Comparison of ENCODE assay signal across 13 cellular contexts in the genomic region with DNA sequence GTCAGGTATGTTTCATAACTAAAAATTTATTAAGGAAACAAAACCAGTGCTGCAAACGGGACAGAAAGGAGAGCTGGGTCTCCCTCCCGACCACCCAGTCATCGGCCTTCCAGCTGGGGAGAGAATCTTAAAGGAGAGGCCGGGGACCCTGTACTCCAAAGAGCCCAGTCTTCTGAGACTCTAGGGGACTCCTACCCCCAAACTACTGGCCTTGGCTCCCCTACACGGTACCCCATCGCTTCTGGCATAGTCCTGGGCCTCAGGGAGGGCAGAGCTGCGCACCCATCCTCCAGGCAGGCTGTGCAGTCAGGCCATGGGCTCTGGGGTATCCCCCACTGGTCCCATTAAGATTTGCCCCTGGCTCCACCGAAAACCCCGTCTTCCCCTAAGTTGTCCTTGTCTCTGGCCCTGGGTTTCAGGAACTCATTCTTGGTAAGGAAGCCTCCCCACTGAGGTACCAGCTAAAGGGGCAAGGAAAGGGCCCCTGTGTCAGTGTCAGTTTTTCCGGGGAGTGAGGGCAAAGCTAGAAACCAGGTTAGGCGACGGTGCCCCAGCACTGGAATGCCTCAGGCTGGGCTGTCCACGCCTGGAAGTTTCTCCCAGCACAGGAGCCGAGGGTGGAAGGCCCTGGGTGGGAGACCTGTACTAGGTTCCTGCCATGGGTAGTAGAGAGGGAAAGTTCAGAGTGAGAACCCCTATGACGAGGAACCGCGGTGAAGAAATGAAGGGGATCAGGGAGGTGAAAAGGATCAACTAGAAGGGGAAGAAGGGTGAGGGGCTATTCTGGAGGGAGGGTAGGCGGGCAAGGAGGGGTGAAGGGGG. TPM values are rescaled to one million over a fixed set of nuclear protein-coding genes. Genes with fewer than 3 reads are reported as not detected.
A peak's percentile ranks its signal among the peaks of the same experiment; 100 is the strongest.
DNase-seq lines count a peak whose midpoint lies in the region; ATAC-seq, FAIRE-seq and TF ChIP-seq lines count a peak whose summit lies in the region.
"Had no signal": no experiment of that assay in that cellular context is flagged by ENCODE, and none has a peak within 500 bp of the region (broad histone marks: within the 10 kb centered on the region; RNA-seq: fewer than 3 reads in every experiment).

No MANE protein-coding gene starts in this region.

- H3K9ac ChIP-seq in astrocyte (ENCODE audit: low read length), result peak overlapping the region; percentile 93
- H3K9ac ChIP-seq: SK-N-SH had no signal

- no peak overlapping the region for H3K27ac Mint-ChIP-seq in activated CD4-positive, alpha-beta T cell treated with anti-CD3 and anti-CD28 coated beads, Interleukin-2, amount 10 ng/mL, durations not matched to agents 7 days and 5 days
- H3K27ac Mint-ChIP-seq in astrocyte (ENCODE audit: unreplicated experiment), result peak overlapping the region; percentile 87

- H3K36me3 Mint-ChIP-seq in activated CD4-positive, alpha-beta T cell treated with anti-CD3 and anti-CD28 coated beads, Interleukin-2, amount 10 ng/mL, durations not matched to agents 7 days and 5 days (ENCODE audit: low read depth), result peaks cover 38% of the 10 kb centered on the region
- H3K36me3 Mint-ChIP-seq in astrocyte (ENCODE audit: low read depth, unreplicated experiment), result peaks cover 24% of the 10 kb centered on the region

- no peak overlapping the region for H2AFZ ChIP-seq in astrocyte (ENCODE audit: low read depth, low read length)

- H3K9me3 ChIP-seq in astrocyte (ENCODE audit: insufficient read depth, low read depth, low read length) (no peaks in the 10 kb centered on the region), lower lobe of right lung (no peaks in the 10 kb centered on the region), testis (no peaks in the 10 kb centered on the region)
- H3K9me3 ChIP-seq: A549, SK-N-SH had no signal

- intact Hi-C loops in lower lobe of right lung (cut with DNase I) (loop anchor here (5.0 kb wide), 1 partner anchor 182 kb away; no protein-coding TSS in a partner anchor), testis (cut with DNase I; ENCODE audit: low total_unique reads) (no loop called here)

- H3K4me2 ChIP-seq in astrocyte (ENCODE audit: low read length), result peak overlapping the region; percentile 86
- H3K4me2 ChIP-seq: A549, SK-N-SH had no signal

- TF ChIP-seq CTCF in astrocyte (IDR thresholded peaks at IDR 0.05; ENCODE audit: insufficient read depth, low read depth, low read length) (no peak), lower lobe of right lung (IDR thresholded peaks at IDR 0.05) (no peak), testis (IDR thresholded peaks at IDR 0.05) (no peak)

- POLR2A ChIA-PET in activated CD4-positive, alpha-beta T cell treated with anti-CD3 and anti-CD28 coated beads, Interleukin-2, amount 10 ng/mL, durations not matched to agents 7 days and 5 days (lab: Charles Lee), result no interaction called here

- H3K4me3 ChIP-seq in astrocyte (ENCODE audit: insufficient read depth, low read depth, low read length) (peak overlapping the region; percentile 37), lower lobe of right lung (no peak overlapping the region), testis (no peak overlapping the region)
- H3K4me3 ChIP-seq: A549 had no signal

- H4K20me1 ChIP-seq in astrocyte (ENCODE audit: insufficient read depth, low read length), result peaks cover 27% of the 10 kb centered on the region

- H3K4me1 Mint-ChIP-seq in activated CD4-positive, alpha-beta T cell treated with anti-CD3 and anti-CD28 coated beads, Interleukin-2, amount 10 ng/mL, durations not matched to agents 7 days and 5 days, result peaks cover 30% of the 10 kb centered on the region
- H3K4me1 Mint-ChIP-seq in astrocyte (ENCODE audit: low read depth, unreplicated experiment), result peaks cover 40% of the 10 kb centered on the region

- peak overlapping the region; percentile 1 for H3K4me3 Mint-ChIP-seq in activated CD4-positive, alpha-beta T cell treated with anti-CD3 and anti-CD28 coated beads, Interleukin-2, amount 10 ng/mL, durations not matched to agents 7 days and 5 days
- no peak overlapping the region for H3K4me3 Mint-ChIP-seq in astrocyte (ENCODE audit: unreplicated experiment)

- peaks cover 79% of the 10 kb centered on the region for H3K79me2 ChIP-seq in astrocyte (ENCODE audit: insufficient read depth, low read length)

- ATAC-seq in lower lobe of right lung, result no peak
- ATAC-seq: A549 had no signal

- H3K27ac ChIP-seq in astrocyte (ENCODE audit: low read depth, low read length), result peak overlapping the region; percentile 99
- peak overlapping the region; percentile 87 for H3K27ac ChIP-seq in lower lobe of right lung
- H3K27ac ChIP-seq in testis, result peak overlapping the region; percentile 75 to 92
- H3K27ac ChIP-seq: A549, epithelial cell of prostate had no signal

- DNase-seq in activated CD4-positive, alpha-beta T cell treated with anti-CD3 and anti-CD28 coated beads, Interleukin-2, amount 10 ng/mL, durations not matched to agents 7 days and 5 days, result no peak
- no peak for DNase-seq in activated CD4-positive, alpha-beta T cell treated with anti-CD3 and anti-CD28 coated beads, Interleukin-2, amount 50 U/mL, for 48 hours
- DNase-seq in astrocyte (ENCODE audit: low read depth), result no peak
- DNase-seq in lower lobe of right lung, result no peak
- DNase-seq in testis, result no peak
- no peak for DNase-seq in epidermal melanocyte (ENCODE audit: insufficient read length, low spot score)
- DNase-seq in HuH-7.5 (ENCODE audit: low spot score), result no peak
- DNase-seq in HPDE6-E6E7 (ENCODE audit: extremely low spot score), result no peak
- DNase-seq: KG1, NCI-H446 treated with DMSO at 0.1 percent for 48 hours, SK-N-SH had no signal

- H3K27me3 Mint-ChIP-seq in activated CD4-positive, alpha-beta T cell treated with anti-CD3 and anti-CD28 coated beads, Interleukin-2, amount 10 ng/mL, durations not matched to agents 7 days and 5 days, result no peaks in the 10 kb centered on the region
- no peaks in the 10 kb centered on the region for H3K27me3 Mint-ChIP-seq in astrocyte (ENCODE audit: low read depth, unreplicated experiment)

- WGBS in testis, 2 donors, result 58 to 66% methylated on average over 15 to 18 of the region's 18 CpGs

- peaks cover 9% of the 10 kb centered on the region for H3K36me3 ChIP-seq in astrocyte (ENCODE audit: insufficient read depth, low read length)
- H3K36me3 ChIP-seq in lower lobe of right lung, result peaks cover 44% of the 10 kb centered on the region
- H3K36me3 ChIP-seq in testis (ENCODE audit: low read depth, missing control alignments), result no peaks in the 10 kb centered on the region

- H3K27me3 ChIP-seq in astrocyte (ENCODE audit: insufficient read depth, low read length) (no peaks in the 10 kb centered on the region), lower lobe of right lung (ENCODE audit: low read depth) (peaks cover 12% of the 10 kb centered on the region), testis (no peaks in the 10 kb centered on the region)

- H3K4me1 ChIP-seq in astrocyte (ENCODE audit: insufficient read depth, low read length) (peaks cover 63% of the 10 kb centered on the region), lower lobe of right lung (peaks cover 78% of the 10 kb centered on the region), testis (peaks cover 49% of the 10 kb centered on the region)

- no peak for FAIRE-seq in astrocyte (lab: Jason Lieb, UNC)
- FAIRE-seq: A549 had no signal

- CTCF ChIA-PET in activated CD4-positive, alpha-beta T cell treated with anti-CD3 and anti-CD28 coated beads, Interleukin-2, amount 10 ng/mL, durations not matched to agents 7 days and 5 days (lab: Charles Lee), result interaction anchor here (0.5 to 8.5 kb wide), 5 partner anchors 8 to 397 kb away, joined by 3 to 210 read pairs (median 42); no protein-coding TSS in a partner anchor

- no peaks in the 10 kb centered on the region for H3K9me3 Mint-ChIP-seq in activated CD4-positive, alpha-beta T cell treated with anti-CD3 and anti-CD28 coated beads, Interleukin-2, amount 10 ng/mL, durations not matched to agents 7 days and 5 days
- peaks cover 2% of the 10 kb centered on the region for H3K9me3 Mint-ChIP-seq in astrocyte (ENCODE audit: unreplicated experiment)

- TF ChIP-seq POLR2A in testis (IDR thresholded peaks at IDR 0.05), result no peak

RNA-seq across cellular contexts. Expression of gene HIC1, which starts 5.1 kb away (rescaled TPM):
- total RNA-seq in activated CD4-positive, alpha-beta T cell treated with anti-CD3 and anti-CD28 coated beads, Interleukin-2, amount 10 ng/mL, durations not matched to agents 7 days and 5 days, result 10 to 100 TPM; 29.0 to 31.0 TPM
- total RNA-seq in astrocyte (9.0 and 14.5 TPM in 2 replicates), lower lobe of right lung (20.6 TPM), testis (10 to 100 TPM; 36.1 to 38.4 TPM)
- 8.7 TPM for polyA plus RNA-seq in testis (ENCODE audit: insufficient read depth, low read depth, low replicate concordance)

RNA-seq across cellular contexts. Expression of gene OVCA2, which starts 18.2 kb away (rescaled TPM):
- 10 to 100 TPM; 36.8 to 37.9 TPM for total RNA-seq in activated CD4-positive, alpha-beta T cell treated with anti-CD3 and anti-CD28 coated beads, Interleukin-2, amount 10 ng/mL, durations not matched to agents 7 days and 5 days
- 32.8 and 36.8 TPM in 2 replicates for total RNA-seq in astrocyte
- total RNA-seq in lower lobe of right lung, result 20.3 TPM
- 10 to 100 TPM; 46.3 to 55.1 TPM for total RNA-seq in testis
- polyA plus RNA-seq in testis (ENCODE audit: insufficient read depth, low read depth, low replicate concordance), result 46.3 TPM

RNA-seq across cellular contexts. Expression of gene DPH1, which starts 30.1 kb away (rescaled TPM):
- 10 to 100 TPM; 31.3 to 37.8 TPM for total RNA-seq in activated CD4-positive, alpha-beta T cell treated with anti-CD3 and anti-CD28 coated beads, Interleukin-2, amount 10 ng/mL, durations not matched to agents 7 days and 5 days
- total RNA-seq in astrocyte, result 25.8 and 26.7 TPM in 2 replicates
- 38.0 TPM for total RNA-seq in lower lobe of right lung
- 10 to 100 TPM; 91.9 to 93.3 TPM for total RNA-seq in testis
- polyA plus RNA-seq in testis (ENCODE audit: insufficient read depth, low read depth, low replicate concordance), result 32.6 TPM

RNA-seq across cellular contexts. Expression of gene RTN4RL1, which starts 34.9 kb away (rescaled TPM):
- under 1 TPM; 0.19 to 0.20 TPM for total RNA-seq in activated CD4-positive, alpha-beta T cell treated with anti-CD3 and anti-CD28 coated beads, Interleukin-2, amount 10 ng/mL, durations not matched to agents 7 days and 5 days
- total RNA-seq in astrocyte (0.65 and 0.77 TPM in 2 replicates), lower lobe of right lung (5.8 TPM), testis (1 to 10 TPM; 1.7 to 1.8 TPM)
- 1.8 TPM for polyA plus RNA-seq in testis (ENCODE audit: insufficient read depth, low read depth, low replicate concordance)
